Comparison of ENCODE assay signal across 28 cellular contexts in genomic region chr10:128448796-128449195, GRCh38.
"Had no signal": no experiment of that assay in that cellular context is flagged by ENCODE, and none has a peak within 500 bp of the region (broad histone marks: within the 10 kb centered on the region; RNA-seq: fewer than 3 reads in every experiment).

No MANE protein-coding gene starts in this region.

- ATAC-seq: activated CD4-positive, alpha-beta T cell treated with anti-CD3 and anti-CD28 coated beads for 36 hours; activated CD8-positive, alpha-beta memory T cell treated with anti-CD3 and anti-CD28 coated beads, Interleukin-2, amount 10 ng/mL, durations not matched to agents 7 days and 5 days; activated CD8-positive, alpha-beta T cell treated with anti-CD3 and anti-CD28 coated beads, Interleukin-2, amount 10 ng/mL, durations not matched to agents 7 days and 5 days; activated naive CD4-positive, alpha-beta T cell treated with anti-CD3 and anti-CD28 coated beads, Interleukin-2, amount 50 U/mL, for 72 hours; activated T-cell treated with anti-CD3 and anti-CD28 coated beads, Interleukin-2, amount 50 U/mL, for 72 hours; gastroesophageal sphincter; heart right ventricle had no signal

- DNase-seq: activated CD4-positive, alpha-beta memory T cell treated with anti-CD3 and anti-CD28 coated beads for 36 hours; activated CD4-positive, alpha-beta T cell treated with anti-CD3 and anti-CD28 coated beads for 36 hours; activated CD4-positive, alpha-beta T cell treated with anti-CD3 and anti-CD28 coated beads, Interleukin-2, amount 10 ng/mL, durations not matched to agents 24 days and 14 days; activated CD4-positive, CD25-positive, alpha-beta regulatory T cell; activated CD4-positive, CD25-positive, alpha-beta regulatory T cell treated with anti-CD3 and anti-CD28 coated beads, Interleukin-2, amount 50 U/mL, for 72 hours; activated CD8-positive, alpha-beta memory T cell treated with anti-CD3 and anti-CD28 coated beads, Interleukin-2, amount 10 ng/mL, durations not matched to agents 7 days and 5 days; activated CD8-positive, alpha-beta memory T cell treated with anti-CD3 and anti-CD28 coated beads, Interleukin-2, amount 50 U/mL, for 4 hours; activated CD8-positive, alpha-beta T cell treated with anti-CD3 and anti-CD28 coated beads, Interleukin-2, amount 10 ng/mL, durations not matched to agents 7 days and 5 days; activated gamma-delta T cell; activated naive CD4-positive, alpha-beta T cell; activated naive CD4-positive, alpha-beta T cell treated with anti-CD3 and anti-CD28 coated beads, Interleukin-2, amount 10 ng/mL, durations not matched to agents 7 days and 5 days; activated naive CD8-positive, alpha-beta T cell treated with anti-CD3 and anti-CD28 coated beads, Interleukin-2, amount 10 ng/mL, durations not matched to agents 7 days and 5 days; activated T-cell treated with anti-CD3 and anti-CD28 coated beads for 4 hours; activated T-cell treated with anti-CD3 and anti-CD28 coated beads, Interleukin-2, amount 50 U/mL, for 24 hours; activated T-cell treated with anti-CD3 and anti-CD28 coated beads, Interleukin-2, amount 50 U/mL, for 72 hours; central memory CD4-positive, alpha-beta T cell; cerebellar nuclear complex; colonic mucosa; effector CD8-positive, alpha-beta T cell; esophagus squamous epithelium; foreskin melanocyte; heart right ventricle had no signal

- H3K4me3 ChIP-seq: ascending aorta, breast epithelium, cardiac muscle cell, colonic mucosa, esophagus squamous epithelium, gastroesophageal sphincter, heart right ventricle, hepatocyte had no signal
